8 cellular contexts compared by ENCODE assay signal in genomic region chr5:137619191-137619870, GRCh38.
DNase-seq lines count a peak whose midpoint lies in the region; ATAC-seq and TF ChIP-seq lines count a peak whose summit lies in the region.

No MANE protein-coding gene starts in this region.

- H3K27me3 ChIP-seq in GM23248 (replicated peaks; ENCODE audit: insufficient read depth) (no peaks in the 10 kb centered on the region), PC-9 (ENCODE audit: insufficient read depth, low read depth) (no peaks in the 10 kb centered on the region)

- POLR2A ChIA-PET in PC-9 (lab: Charles Lee; ENCODE audit: unreplicated experiment): no interaction called here

- peak overlapping the region; percentile 78 for H3K27ac ChIP-seq in GM23248
- H3K27ac ChIP-seq in PC-9: peak overlapping the region; percentile 48; the same call in 1 of the 2 replicates

- intact Hi-C loops in PC-9 (cut with micrococcal nuclease; ENCODE audit: unreplicated experiment): loop anchor here (5.0 kb wide), 1 partner anchor 817 kb away; no protein-coding TSS in a partner anchor

- H3K4me3 ChIP-seq in GM23248: 0 out of 2 replicates have a peak overlapping the region, but pooled peaks have one; percentile 25
- no peak overlapping the region for H3K4me3 ChIP-seq in PC-9
- no peak overlapping the region for H3K4me3 ChIP-seq in skeletal muscle cell (ENCODE audit: low read depth, low read length)

- H2AFZ ChIP-seq in GM23248 (no peak overlapping the region), PC-9 (no peak overlapping the region)

- no peaks in the 10 kb centered on the region for H3K79me2 ChIP-seq in GM23248 (ENCODE audit: insufficient read depth)
- no peaks in the 10 kb centered on the region for H3K79me2 ChIP-seq in PC-9 (ENCODE audit: low read depth)

- in situ Hi-C loops in GM23248 (cut with MboI): no loop called here

- 2 to 4% methylated on average over 12 of the region's 12 CpGs for WGBS in GM23248 (ENCODE audit: low coverage in 1 of 2, low lambda C conversion rate in 2 of 2, missing lambda C conversion rate in 2 of 2), 2 experiments

- peak overlapping the region; percentile 38; the same call in 1 of the 2 replicates for H3K9ac ChIP-seq in GM23248

- peak overlapping the region; percentile 73 for H3K4me2 ChIP-seq in GM23248 (ENCODE audit: unreplicated experiment)
- peak overlapping the region; percentile 65 for H3K4me2 ChIP-seq in PC-9

- H3K9me3 ChIP-seq in GM23248 (ENCODE audit: low read depth) (no peaks in the 10 kb centered on the region), PC-9 (ENCODE audit: insufficient read depth, low read depth) (no peaks in the 10 kb centered on the region)

- TF ChIP-seq CTCF in PC-9 (conservative IDR thresholded peaks at IDR 0.05): no peak

- DNase-seq in GM23248: peak; percentile 95
- peak; percentile 76 to 87 for DNase-seq in PC-9
- DNase-seq in fibroblast of peridontal ligament (ENCODE audit: extremely low read depth): peak; percentile 94
- peak; percentile 74 for DNase-seq in skeletal muscle cell (ENCODE audit: low read depth)
- no peak for DNase-seq in LoVo (ENCODE audit: low spot score)
- no peak for DNase-seq in stimulated activated naive CD4-positive, alpha-beta T cell (lab: John Stamatoyannopoulos, UW)

- CTCF ChIA-PET in PC-9 (lab: Charles Lee): no interaction called here

- H3F3A ChIP-seq in GM23248 (ENCODE audit: insufficient read depth) (peaks cover 42% of the 10 kb centered on the region), PC-9 (ENCODE audit: insufficient read depth, low read depth) (peaks cover 13% of the 10 kb centered on the region)

- BruUV-seq in PC-9 (replicated peaks; lab: Mats Ljungman, UMichigan): no TSS peak

- H3K36me3 ChIP-seq in GM23248 (ENCODE audit: low read depth): no peaks in the 10 kb centered on the region
- H3K36me3 ChIP-seq in PC-9 (ENCODE audit: low read depth): no peaks in the 10 kb centered on the region

- H4K20me1 ChIP-seq in GM23248 (ENCODE audit: insufficient read depth) (no peaks in the 10 kb centered on the region), PC-9 (ENCODE audit: insufficient read depth) (no peaks in the 10 kb centered on the region)

- peaks cover 57% of the 10 kb centered on the region for H3K4me1 ChIP-seq in GM23248 (ENCODE audit: insufficient read depth)
- H3K4me1 ChIP-seq in PC-9 (replicated peaks; ENCODE audit: insufficient read depth): peaks cover 32% of the 10 kb centered on the region

- H3K9me2 ChIP-seq in GM23248 (ENCODE audit: insufficient read depth) (no peaks in the 10 kb centered on the region), PC-9 (ENCODE audit: insufficient read depth) (no peaks in the 10 kb centered on the region)

- ATAC-seq in HG02970 (IDR thresholded peaks at IDR 0.05; ENCODE audit: low FRiP score, unreplicated experiment) (no peak), HG02840 (IDR thresholded peaks at IDR 0.05; ENCODE audit: low FRiP score, unreplicated experiment) (no peak)

Comparison
In these comparisons a context has a peak if more than half of its experiments do, and no peak if none do; other contexts are left out.
1. DNase-seq: peak in GM23248 (single experiment), PC-9 (2 of 2), fibroblast of peridontal ligament (single experiment) and skeletal muscle cell (single experiment); none in LoVo (single experiment) and stimulated activated naive CD4-positive, alpha-beta T cell (0 of 6).